Comparison of ENCODE assay signal across 16 cellular contexts in the genomic region with DNA sequence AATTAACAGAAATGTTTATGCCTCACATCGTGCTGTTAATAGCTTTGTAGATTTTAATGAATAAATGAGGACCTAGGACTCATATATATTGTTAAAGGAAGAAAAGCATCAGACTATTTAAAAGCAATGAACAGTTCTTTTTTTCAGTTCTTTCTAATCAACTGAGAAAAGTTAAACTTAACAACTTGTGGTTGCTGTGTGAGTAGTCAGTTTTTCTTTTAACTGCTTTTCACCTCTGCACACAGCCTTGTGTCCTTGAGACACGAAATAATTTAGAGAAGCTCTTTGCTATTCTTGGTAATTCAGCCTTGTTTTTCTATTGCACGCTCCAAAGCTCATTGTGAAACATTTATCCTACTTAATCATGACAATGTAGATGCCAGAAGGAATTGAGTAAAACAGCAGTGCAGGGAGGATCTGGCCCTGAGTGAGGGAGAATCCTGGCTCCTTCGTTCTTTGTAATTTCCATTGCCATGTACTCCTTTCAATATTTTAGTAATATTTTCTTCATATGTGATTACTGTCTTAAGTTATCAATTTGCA.
DNase-seq lines count a peak whose midpoint lies in the region; ATAC-seq and TF ChIP-seq lines count a peak whose summit lies in the region.
"Had no signal": no experiment of that assay in that cellular context is flagged by ENCODE, and none has a peak within 500 bp of the region (broad histone marks: within the 10 kb centered on the region; RNA-seq: fewer than 3 reads in every experiment).

No MANE protein-coding gene starts in this region.

- peak overlapping the region; percentile 68 for H4K5ac ChIP-seq in mesendoderm (ENCODE audit: low read length)

- H2AK5ac ChIP-seq in mesendoderm (ENCODE audit: low read length) = no peak overlapping the region

- H3K4ac ChIP-seq in mesendoderm (ENCODE audit: low read depth, low read length) = peak overlapping the region; percentile 70

- peak; percentile 38 for ATAC-seq in GM18511 (IDR thresholded peaks at IDR 0.05; ENCODE audit: unreplicated experiment)
- ATAC-seq in HG02678 (IDR thresholded peaks at IDR 0.05; ENCODE audit: unreplicated experiment) = peak; percentile 40

- H3K79me2 ChIP-seq in mesendoderm (ENCODE audit: control insufficient read depth, insufficient read depth, low read length) = no peaks in the 10 kb centered on the region

- peak overlapping the region; percentile 10 for H2BK5ac ChIP-seq in mesendoderm (ENCODE audit: low read length)

- peak; percentile 6 for DNase-seq in astrocyte of the spinal cord (ENCODE audit: low read depth, low spot score)
- DNase-seq in mesendoderm = no peak
- no peak for DNase-seq in DMS 273 (lab: John Stamatoyannopoulos, UW; ENCODE audit: unreplicated experiment)
- no peak for DNase-seq in HUDEP-2 (lab: John Stamatoyannopoulos, UW; ENCODE audit: unreplicated experiment in 76 of 76)
- no peak for DNase-seq in NCI-H2107 (lab: John Stamatoyannopoulos, UW)
- DNase-seq in activated CD8-positive, alpha-beta memory T cell treated with anti-CD3 and anti-CD28 coated beads for 24 hours = no peak
- DNase-seq: activated CD4-positive, CD25-positive, alpha-beta regulatory T cell; CD4-positive, CD25-positive, alpha-beta regulatory T cell; DND-41; MV-4-11; NCI-H2081; sigmoid colon; stimulated activated CD4-positive, alpha-beta T cell treated with anti-CD3 and anti-CD28 coated beads, Interleukin-2, amount 100 ng/mL, for 48 hours; T-helper 2 cell had no signal

- no peak overlapping the region for H3K23ac ChIP-seq in mesendoderm (ENCODE audit: low read length)

- peak overlapping the region; percentile 3 for H3K27ac ChIP-seq in mesendoderm (ENCODE audit: low read depth, low read length)
- H3K27ac ChIP-seq: sigmoid colon had no signal

- no peak overlapping the region for H3K9ac ChIP-seq in mesendoderm (ENCODE audit: low read length)

- no peaks in the 10 kb centered on the region for H3K27me3 ChIP-seq in mesendoderm (ENCODE audit: insufficient read depth, low read length, poor library complexity)
- H3K27me3 ChIP-seq: sigmoid colon had no signal

- in situ Hi-C loops in astrocyte of the spinal cord (cut with HindIII; ENCODE audit: low sequenced_read_pairs) = no loop called here

- H3K4me3 ChIP-seq in astrocyte of the spinal cord (ENCODE audit: low read depth, low read length) (no peak overlapping the region), mesendoderm (ENCODE audit: low read length) (no peak overlapping the region)
- H3K4me3 ChIP-seq: sigmoid colon had no signal

- peak overlapping the region; percentile 64 for H3K18ac ChIP-seq in mesendoderm (ENCODE audit: low read length)

- peak overlapping the region; percentile 29 for H3K56ac ChIP-seq in mesendoderm (ENCODE audit: low read length)

- no peak overlapping the region for H2BK15ac ChIP-seq in mesendoderm (replicated peaks; ENCODE audit: low read depth)

- WGBS in mesendoderm (ENCODE audit: extremely low coverage, insufficient coverage, low lambda C conversion rate) = no CpG with 5 or more reads among the region's 4 CpGs

- TF ChIP-seq CTCF in astrocyte of the spinal cord (IDR thresholded peaks at IDR 0.05; ENCODE audit: low read depth, low read length) = no peak

- no peak overlapping the region for H2BK120ac ChIP-seq in mesendoderm (ENCODE audit: low read depth, low read length)

- no peaks in the 10 kb centered on the region for H3K36me3 ChIP-seq in mesendoderm (ENCODE audit: control insufficient read depth, insufficient read depth, low read length)
- H3K36me3 ChIP-seq: sigmoid colon had no signal

- H3K4me2 ChIP-seq in mesendoderm (ENCODE audit: low read length) = no peak overlapping the region

- H3K79me1 ChIP-seq in mesendoderm (ENCODE audit: low read length) = no peaks in the 10 kb centered on the region

- no peak overlapping the region for H4K8ac ChIP-seq in mesendoderm (ENCODE audit: low read depth, low read length)

- peaks cover 3% of the 10 kb centered on the region for H3K4me1 ChIP-seq in mesendoderm (ENCODE audit: control insufficient read depth, low read depth, low read length)
- H3K4me1 ChIP-seq: sigmoid colon had no signal
